19 cellular contexts compared by ENCODE assay signal in the genomic region with DNA sequence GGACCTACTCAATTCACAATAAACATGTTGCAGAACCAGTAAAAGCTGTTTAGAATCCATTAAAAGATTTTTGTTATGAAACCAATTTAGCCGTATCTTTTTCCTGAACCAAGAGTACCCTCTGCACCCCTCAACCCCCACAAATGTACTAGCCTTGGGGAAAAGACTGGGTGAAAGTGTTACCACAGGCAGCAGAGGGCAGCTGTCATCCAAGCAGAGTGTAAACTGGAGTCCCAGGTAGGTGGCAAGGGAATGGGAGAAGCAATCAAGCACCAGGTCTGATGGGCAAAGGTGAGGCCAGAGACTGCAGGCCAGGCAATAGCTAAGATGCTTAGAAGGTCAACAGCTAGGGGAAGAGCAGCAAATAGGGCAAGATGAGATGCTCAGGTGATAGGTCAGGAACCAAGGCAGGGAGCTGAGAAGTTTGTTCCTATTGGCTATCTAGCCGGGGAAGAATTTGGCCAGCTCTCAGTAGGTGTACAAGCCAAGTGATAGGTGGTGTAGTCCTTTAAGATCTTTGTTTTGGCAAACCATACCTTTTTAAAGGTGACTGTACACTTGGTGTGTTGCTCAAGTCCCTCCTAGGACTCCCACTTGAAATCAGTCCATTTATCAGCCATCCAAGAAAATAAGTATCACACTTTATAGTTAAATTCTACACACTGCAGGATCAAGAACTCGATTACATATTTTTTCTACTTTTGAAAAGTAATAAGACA.
DNase-seq lines count a peak whose midpoint lies in the region; ATAC-seq and TF ChIP-seq lines count a peak whose summit lies in the region.
"Had no signal": no experiment of that assay in that cellular context is flagged by ENCODE, and none has a peak within 500 bp of the region (broad histone marks: within the 10 kb centered on the region; RNA-seq: fewer than 3 reads in every experiment).

No MANE protein-coding gene starts in this region.

- no peaks in the 10 kb centered on the region for H3K27me3 Mint-ChIP-seq in H9 (ENCODE audit: low read depth)

- H3K27me3 ChIP-seq in H9 (ENCODE audit: insufficient read depth, low read length): no peaks in the 10 kb centered on the region
- H3K27me3 ChIP-seq in OCI-LY3 (ENCODE audit: low read depth, low read length): no peaks in the 10 kb centered on the region
- H3K27me3 ChIP-seq in mesenchymal stem cell (ENCODE audit: control insufficient read depth in 1 of 2, insufficient read depth in 1 of 2, low read length in 2 of 2): no peaks in the 10 kb centered on the region
- H3K27me3 ChIP-seq: esophagus muscularis mucosa had no signal

- no peak overlapping the region for H2AFZ ChIP-seq in H9 (ENCODE audit: low read length)
- H2AFZ ChIP-seq in OCI-LY3 (ENCODE audit: low read depth, low read length): no peak overlapping the region
- no peak overlapping the region for H2AFZ ChIP-seq in mesenchymal stem cell (ENCODE audit: low read depth, low read length)
- H2AFZ ChIP-seq: GM23248 had no signal

- H2AK5ac ChIP-seq in H9 (ENCODE audit: insufficient read length, low read length): no peak overlapping the region
- H2AK5ac ChIP-seq in mesenchymal stem cell (ENCODE audit: low read length, severe bottlenecking): no peak overlapping the region

- no peak overlapping the region for H3K56ac ChIP-seq in H9 (ENCODE audit: insufficient read length, low read depth, low read length)

- WGBS in H9 (ENCODE audit: extremely low coverage, insufficient read length, low lambda C conversion rate): no CpG with 5 or more reads among the region's 3 CpGs
- WGBS in mesenchymal stem cell: 100% methylated on average over 2 of the region's 3 CpGs

- no peaks in the 10 kb centered on the region for H3K79me2 ChIP-seq in H9 (ENCODE audit: insufficient read depth, low read length)
- no peaks in the 10 kb centered on the region for H3K79me2 ChIP-seq in OCI-LY3 (ENCODE audit: low read length)

- DNase-seq in H9 (no peak), epithelial cell of proximal tubule (ENCODE audit: low read depth) (no peak), retinal pigment epithelial cell (ENCODE audit: low read depth) (no peak), mesenchymal stem cell (no peak)
- DNase-seq: activated CD4-positive, CD25-positive, alpha-beta regulatory T cell treated with anti-CD3 and anti-CD28 coated beads, Interleukin-2, amount 50 U/mL, for 72 hours; activated gamma-delta T cell treated with Interleukin-2 at 50 U/mL for 16 hours; GM23248; left cardiac atrium; NCI-H187; NCI-H524; RPMI8226; T-helper 1 cell had no signal

- no peaks in the 10 kb centered on the region for H3K23me2 ChIP-seq in H9 (ENCODE audit: insufficient read length, low read depth, low read length, poor library complexity, severe bottlenecking)

- H3K27ac Mint-ChIP-seq in H9: no peak overlapping the region
- H3K27ac Mint-ChIP-seq: CD14-positive monocyte; dendritic cell treated with granulocyte-macrophage colony-stimulating factor and Interleukin-4, amounts not matched to agents 40 ng/mL and 50 ng/mL, for 4 days; natural killer cell treated with Interleukin-12 subunit alpha and Interleukin-12 subunit beta and Interleukin-15 and Interleukin-18, amount 100 ng/mL, for 72 hours had no signal

- H3K4me1 ChIP-seq in H9 (ENCODE audit: insufficient read depth, low read length): no peaks in the 10 kb centered on the region; the same call in 1 of the 2 replicates
- H3K4me1 ChIP-seq in OCI-LY3 (ENCODE audit: low read length): peaks cover 37% of the 10 kb centered on the region
- peaks cover 3% of the 10 kb centered on the region for H3K4me1 ChIP-seq in mesenchymal stem cell (ENCODE audit: control insufficient read depth, insufficient read depth, low read depth, low read length)

- H4K20me1 ChIP-seq in H9 (ENCODE audit: control insufficient read depth, insufficient read depth, insufficient read length) (no peaks in the 10 kb centered on the region), OCI-LY3 (ENCODE audit: insufficient read depth, low read length) (no peaks in the 10 kb centered on the region)

- TF ChIP-seq CTCF in H9 (conservative IDR thresholded peaks at IDR 0.05) (peak; percentile 26; the same call in 2 of the 3 replicates), OCI-LY3 (IDR thresholded peaks at IDR 0.05; ENCODE audit: low read depth, low read length) (peak; percentile 45), epithelial cell of proximal tubule (conservative IDR thresholded peaks at IDR 0.05; ENCODE audit: low read depth, low read length) (peak; percentile 60), retinal pigment epithelial cell (conservative IDR thresholded peaks at IDR 0.05; ENCODE audit: low read depth, low read length) (peak; percentile 17)

- no peak overlapping the region for H2BK12ac ChIP-seq in H9 (ENCODE audit: insufficient read length, low read depth, low read length)
- no peak overlapping the region for H2BK12ac ChIP-seq in mesenchymal stem cell (ENCODE audit: low read length in 2 of 2)

- H4K91ac ChIP-seq in H9 (ENCODE audit: insufficient read length, low read depth, low read length) (no peak overlapping the region), mesenchymal stem cell (ENCODE audit: low read length) (no peak overlapping the region)

- H2BK120ac ChIP-seq in H9 (ENCODE audit: low read depth, low read length, poor library complexity, severe bottlenecking) (no peak overlapping the region), mesenchymal stem cell (ENCODE audit: low read depth, low read length) (no peak overlapping the region)

- H3K9ac ChIP-seq in H9 (ENCODE audit: extremely low read depth, insufficient read length, low read length) (no peak overlapping the region), OCI-LY3 (ENCODE audit: low read length) (no peak overlapping the region), mesenchymal stem cell (ENCODE audit: low read length) (no peak overlapping the region)
- H3K9ac ChIP-seq: GM23248 had no signal

- no peak overlapping the region for H2BK15ac ChIP-seq in H9 (ENCODE audit: low read depth, low read length)
- H2BK15ac ChIP-seq in mesenchymal stem cell (ENCODE audit: low read depth, poor library complexity, severe bottlenecking): no peak overlapping the region

- no peak overlapping the region for H3K4me3 Mint-ChIP-seq in H9
- H3K4me3 Mint-ChIP-seq: CD14-positive monocyte; dendritic cell treated with granulocyte-macrophage colony-stimulating factor and Interleukin-4, amounts not matched to agents 40 ng/mL and 50 ng/mL, for 4 days; natural killer cell treated with Interleukin-12 subunit alpha and Interleukin-12 subunit beta and Interleukin-15 and Interleukin-18, amount 100 ng/mL, for 72 hours had no signal

- H3K9me3 ChIP-seq in H9 (ENCODE audit: control insufficient read depth, low read depth, low read length) (no peaks in the 10 kb centered on the region), OCI-LY3 (ENCODE audit: insufficient read depth, low read length) (no peaks in the 10 kb centered on the region), mesenchymal stem cell (ENCODE audit: control insufficient read depth, low read length) (no peaks in the 10 kb centered on the region)
- H3K9me3 ChIP-seq: esophagus muscularis mucosa had no signal

- no peak overlapping the region for H3T11ph ChIP-seq in H9 (ENCODE audit: low read length)

- H3K4me3 ChIP-seq in OCI-LY3 (ENCODE audit: low read length) (no peak overlapping the region), epithelial cell of proximal tubule (ENCODE audit: low read depth, low read length) (no peak overlapping the region), retinal pigment epithelial cell (ENCODE audit: low read length) (no peak overlapping the region), mesenchymal stem cell (ENCODE audit: insufficient read depth in 1 of 2, low read depth in 1 of 2, low read length in 2 of 2) (no peak overlapping the region)
- H3K4me3 ChIP-seq: esophagus muscularis mucosa, GM23248 had no signal

- H3K14ac ChIP-seq in H9 (ENCODE audit: insufficient read depth, low read length) (no peak overlapping the region), mesenchymal stem cell (ENCODE audit: low read length in 2 of 2) (no peak overlapping the region)

- H3K4me1 Mint-ChIP-seq in H9: peaks cover 27 to 28% of the 10 kb centered on the region in 2 experiments

- H3K23ac ChIP-seq in H9 (ENCODE audit: insufficient read length, low read depth, low read length): no peak overlapping the region
- no peak overlapping the region for H3K23ac ChIP-seq in mesenchymal stem cell (ENCODE audit: low read length in 2 of 2)

- no peak overlapping the region for H2BK20ac ChIP-seq in H9 (ENCODE audit: low read depth, low read length, poor library complexity, severe bottlenecking)

- H3K79me1 ChIP-seq in H9 (ENCODE audit: insufficient read depth, low read depth, low read length, poor library complexity, severe bottlenecking): no peaks in the 10 kb centered on the region
- no peaks in the 10 kb centered on the region for H3K79me1 ChIP-seq in mesenchymal stem cell (replicated peaks; ENCODE audit: low read length, poor library complexity, severe bottlenecking)

- no peaks in the 10 kb centered on the region for H3K36me3 ChIP-seq in OCI-LY3 (replicated peaks; ENCODE audit: low read depth, low read length)
- H3K36me3 ChIP-seq in mesenchymal stem cell (ENCODE audit: control insufficient read depth in 1 of 2, insufficient read depth in 2 of 2, low read depth in 1 of 2, low read length in 2 of 2): no peaks in the 10 kb centered on the region
- H3K36me3 ChIP-seq: esophagus muscularis mucosa had no signal

- H3K27ac ChIP-seq in H9 (ENCODE audit: insufficient read length, low read depth, low read length) (no peak overlapping the region), OCI-LY3 (ENCODE audit: low read length) (no peak overlapping the region), mesenchymal stem cell (ENCODE audit: low read length, poor library complexity, severe bottlenecking) (no peak overlapping the region)
- H3K27ac ChIP-seq: esophagus muscularis mucosa, GM23248 had no signal

- H4K8ac ChIP-seq in H9 (replicated peaks; ENCODE audit: insufficient read length, low read depth, low read length) (no peak overlapping the region), mesenchymal stem cell (ENCODE audit: low read length) (no peak overlapping the region)

- ATAC-seq in HG03139 (IDR thresholded peaks at IDR 0.05; ENCODE audit: unreplicated experiment): no peak
- ATAC-seq in GM18519 (IDR thresholded peaks at IDR 0.05; ENCODE audit: low FRiP score, unreplicated experiment): no peak
- ATAC-seq: left cardiac atrium had no signal

- H4K5ac ChIP-seq in H9 (ENCODE audit: insufficient read length, low read depth, low read length): no peak overlapping the region

- H2BK5ac ChIP-seq in H9 (ENCODE audit: insufficient read length, low read length) (no peak overlapping the region), mesenchymal stem cell (ENCODE audit: low read depth, low read length, poor library complexity, severe bottlenecking) (no peak overlapping the region)

- H3K18ac ChIP-seq in H9 (ENCODE audit: insufficient read length, low read depth, low read length) (no peak overlapping the region), mesenchymal stem cell (ENCODE audit: low read depth in 1 of 2, low read length in 2 of 2) (no peak overlapping the region)

- no peaks in the 10 kb centered on the region for H3K36me3 Mint-ChIP-seq in H9 (ENCODE audit: insufficient read depth in 1 of 3, low read depth in 3 of 3)
- H3K36me3 Mint-ChIP-seq: CD14-positive monocyte; natural killer cell treated with Interleukin-12 subunit alpha and Interleukin-12 subunit beta and Interleukin-15 and Interleukin-18, amount 100 ng/mL, for 72 hours had no signal

- no peak overlapping the region for H3K4me2 ChIP-seq in H9 (ENCODE audit: insufficient read depth, insufficient read length, low read length)
- H3K4me2 ChIP-seq in OCI-LY3 (ENCODE audit: low read length): no peak overlapping the region
- no peak overlapping the region for H3K4me2 ChIP-seq in mesenchymal stem cell (ENCODE audit: low read length, poor library complexity, severe bottlenecking)

- no peak overlapping the region for H3K4ac ChIP-seq in H9 (ENCODE audit: low read depth, low read length)
- no peak overlapping the region for H3K4ac ChIP-seq in mesenchymal stem cell (ENCODE audit: low read depth in 1 of 2, low read length in 2 of 2)

- H3K9me3 Mint-ChIP-seq in H9: no peaks in the 10 kb centered on the region
- H3K9me3 Mint-ChIP-seq: dendritic cell treated with granulocyte-macrophage colony-stimulating factor and Interleukin-4, amounts not matched to agents 40 ng/mL and 50 ng/mL, for 4 days; natural killer cell treated with Interleukin-12 subunit alpha and Interleukin-12 subunit beta and Interleukin-15 and Interleukin-18, amount 100 ng/mL, for 72 hours had no signal
